ENCODE assay signal across 21 cellular contexts in the genomic region with DNA sequence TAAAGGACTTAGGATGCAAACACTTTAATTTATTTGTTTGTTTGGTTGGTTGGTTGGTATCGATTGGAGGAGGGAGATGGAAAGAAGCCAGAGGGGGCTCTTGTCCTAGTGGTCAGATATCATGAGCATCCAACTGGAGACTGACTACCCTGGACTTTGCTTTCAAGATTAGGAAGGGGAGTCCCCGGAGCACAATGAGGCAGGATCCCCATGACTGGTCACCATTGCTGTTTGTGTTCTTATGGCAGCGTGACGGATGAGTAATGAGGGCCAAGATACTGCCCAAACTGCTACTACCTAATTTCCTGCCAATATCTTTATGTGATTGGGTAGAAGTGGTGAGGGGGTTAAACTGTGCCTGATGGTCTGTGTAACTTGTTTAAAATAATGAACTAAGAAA.
"Had no signal": no experiment of that assay in that cellular context is flagged by ENCODE, and none has a peak within 500 bp of the region (broad histone marks: within the 10 kb centered on the region; RNA-seq: fewer than 3 reads in every experiment).

No MANE protein-coding gene starts in this region.

- H3K27ac ChIP-seq: epithelial cell of prostate, esophagus squamous epithelium, gastroesophageal sphincter, neural progenitor cell, ovary, testis, tibial nerve, upper lobe of right lung, vagina had no signal

- H3K27ac Mint-ChIP-seq: natural killer cell; neural progenitor cell; stimulated activated memory B cell treated with anti-CD40 and anti-IgM and Interleukin-4, amounts not matched to agents 10 μg/mL and 1 μg/mL and 100 μg/mL, for 72 hours; stimulated activated naive CD8-positive, alpha-beta T cell treated with anti-CD3 and anti-CD28 coated beads, Interleukin-15, amount 100 ng/mL, for 72 hours had no signal

- H3K27me3 Mint-ChIP-seq: stimulated activated memory B cell treated with anti-CD40 and anti-IgM and Interleukin-4, amounts not matched to agents 10 μg/mL and 1 μg/mL and 100 μg/mL, for 72 hours had no signal

- H3K9me3 Mint-ChIP-seq: natural killer cell; neural progenitor cell; stimulated activated memory B cell treated with anti-CD40 and anti-IgM and Interleukin-4, amounts not matched to agents 10 μg/mL and 1 μg/mL and 100 μg/mL, for 72 hours; stimulated activated naive CD8-positive, alpha-beta T cell treated with anti-CD3 and anti-CD28 coated beads, Interleukin-15, amount 100 ng/mL, for 72 hours had no signal

- DNase-seq: cortex of kidney; effector memory CD4-positive, alpha-beta T cell; esophagus squamous epithelium; foreskin fibroblast; kidney; mammary epithelial cell; mucosa of descending colon; natural killer cell; nucleus accumbens; ovary; right cardiac atrium; stimulated activated CD4-positive, alpha-beta T cell treated with anti-CD3 and anti-CD28 coated beads, Interleukin-4, amount 100 ng/mL, for 24 hours; stimulated activated naive CD8-positive, alpha-beta T cell treated with anti-CD3 and anti-CD28 coated beads, Interleukin-15, amount 100 ng/mL, for 72 hours; testis; upper lobe of right lung had no signal

- H3K4me3 ChIP-seq: esophagus squamous epithelium, gastroesophageal sphincter, mucosa of descending colon, neural progenitor cell, ovary, testis, tibial nerve, upper lobe of right lung, vagina had no signal

- H3K36me3 Mint-ChIP-seq: natural killer cell; stimulated activated memory B cell treated with anti-CD40 and anti-IgM and Interleukin-4, amounts not matched to agents 10 μg/mL and 1 μg/mL and 100 μg/mL, for 72 hours had no signal

- H3K36me3 ChIP-seq: esophagus squamous epithelium, gastroesophageal sphincter, neural progenitor cell, ovary, tibial nerve, upper lobe of right lung, vagina had no signal

- H3K4me1 ChIP-seq: esophagus squamous epithelium, gastroesophageal sphincter, testis, tibial nerve, upper lobe of right lung, vagina had no signal

- H3K9me3 ChIP-seq: esophagus squamous epithelium, gastroesophageal sphincter, mucosa of descending colon, ovary, testis, tibial nerve, upper lobe of right lung, vagina had no signal

- H3K4me1 Mint-ChIP-seq: natural killer cell; stimulated activated memory B cell treated with anti-CD40 and anti-IgM and Interleukin-4, amounts not matched to agents 10 μg/mL and 1 μg/mL and 100 μg/mL, for 72 hours; stimulated activated naive CD8-positive, alpha-beta T cell treated with anti-CD3 and anti-CD28 coated beads, Interleukin-15, amount 100 ng/mL, for 72 hours had no signal

- FAIRE-seq: kidney had no signal

- ATAC-seq: gastroesophageal sphincter; mucosa of descending colon; natural killer cell; right cardiac atrium; stimulated activated memory B cell treated with anti-CD40 and anti-IgM and Interleukin-4, amounts not matched to agents 10 μg/mL and 1 μg/mL and 100 μg/mL, for 72 hours; stimulated activated naive CD8-positive, alpha-beta T cell treated with anti-CD3 and anti-CD28 coated beads, Interleukin-15, amount 100 ng/mL, for 72 hours; upper lobe of right lung had no signal

- H3K27me3 ChIP-seq: esophagus squamous epithelium, gastroesophageal sphincter, neural progenitor cell, ovary, testis, upper lobe of right lung, vagina had no signal

- H3K4me3 Mint-ChIP-seq: natural killer cell; neural progenitor cell; stimulated activated memory B cell treated with anti-CD40 and anti-IgM and Interleukin-4, amounts not matched to agents 10 μg/mL and 1 μg/mL and 100 μg/mL, for 72 hours; stimulated activated naive CD8-positive, alpha-beta T cell treated with anti-CD3 and anti-CD28 coated beads, Interleukin-15, amount 100 ng/mL, for 72 hours had no signal

- H3K9ac ChIP-seq: neural progenitor cell had no signal
